In genomic region chr15:101031203-101031602, GRCh38 we compare ENCODE assay signal across 15 cellular contexts.
DNase-seq lines count a peak whose midpoint lies in the region; ATAC-seq, FAIRE-seq and TF ChIP-seq lines count a peak whose summit lies in the region.
"Had no signal": no experiment of that assay in that cellular context is flagged by ENCODE, and none has a peak within 500 bp of the region (broad histone marks: within the 10 kb centered on the region; RNA-seq: fewer than 3 reads in every experiment).

No MANE protein-coding gene starts in this region.

- no peak overlapping the region for H2BK20ac ChIP-seq in H1 (ENCODE audit: low read length)

- no peaks in the 10 kb centered on the region for H4K20me1 ChIP-seq in H1 (replicated peaks in 1 of 2; ENCODE audit: control insufficient read depth in 1 of 2, insufficient read depth in 2 of 2, low read length in 2 of 2)

- H2BK12ac ChIP-seq in H1 (ENCODE audit: low read depth, low read length): no peak overlapping the region

- H3K79me2 ChIP-seq in H1 (ENCODE audit: control insufficient read depth in 1 of 2, insufficient read depth in 2 of 2, low read length in 2 of 2): no peaks in the 10 kb centered on the region

- no peak overlapping the region for H3K4ac ChIP-seq in H1 (replicated peaks; ENCODE audit: insufficient read length, low read depth, low read length)

- CTCF ChIA-PET in H1 (lab: Charles Lee; ENCODE audit: partially characterized antibody): interaction anchor here (1.1 to 2.6 kb wide), 2 partner anchors 12 to 15 kb away, joined by 3 to 10 read pairs; no protein-coding TSS in a partner anchor

- no peak overlapping the region for H2BK120ac ChIP-seq in H1 (replicated peaks; ENCODE audit: low read depth, low read length)

- DNase-seq in ELR (ENCODE audit: low read depth) (peak; percentile 24), NCI-H345 treated with DMSO at 0.1 percent for 48 hours (lab: John Stamatoyannopoulos, UW; ENCODE audit: unreplicated experiment) (peak; percentile 17), H1 (ENCODE audit: low read depth in 1 of 2, low spot score in 2 of 2) (peak in 1 of 2 experiments; percentile 32), lung (ENCODE audit: low spot score) (peak; percentile 24), activated gamma-delta T cell treated with Interleukin-2 at 50 U/mL for 16 hours (no peak)
- DNase-seq: AML-193; Karpas-422; left colon; NCI-H187; stimulated activated CD4-positive, alpha-beta T cell treated with anti-CD3 and anti-CD28 coated beads, Interleukin-1b, Interleukin-23, amount 100 ng/mL, for 48 hours had no signal

- no peak overlapping the region for H3K4me3 ChIP-seq in H1 (ENCODE audit: extremely low read depth in 1 of 4, insufficient read depth in 2 of 4, low read depth in 3 of 4, low read length in 4 of 4)
- H3K4me3 ChIP-seq in lung: no peak overlapping the region
- no peak overlapping the region for H3K4me3 ChIP-seq in gastroesophageal sphincter
- H3K4me3 ChIP-seq: thoracic aorta had no signal

- H3K27me3 ChIP-seq in H1 (replicated peaks in 1 of 4; ENCODE audit: control insufficient read depth in 3 of 4, extremely low read depth in 1 of 4, insufficient read depth in 3 of 4, low read length in 3 of 4) (no peaks in the 10 kb centered on the region; a peak in 1 of 7 replicates), lung (ENCODE audit: control insufficient read depth, insufficient read depth) (no peaks in the 10 kb centered on the region), gastroesophageal sphincter (peaks cover 8% of the 10 kb centered on the region)

- H3K9me3 ChIP-seq in H1 (ENCODE audit: insufficient read depth in 2 of 2, low read depth in 1 of 2, low read length in 1 of 2): no peaks in the 10 kb centered on the region; a peak in 1 of 4 replicates
- peaks cover 0 to 5% of the 10 kb centered on the region in 2 donors for H3K9me3 ChIP-seq in lung (ENCODE audit: control insufficient read depth in 2 of 2, insufficient read depth in 1 of 2, low read length in 1 of 2)
- H3K9me3 ChIP-seq in gastroesophageal sphincter: peaks cover 0 to 19% (median 0%) of the 10 kb centered on the region in 3 donors

- no peak overlapping the region for H2AK5ac ChIP-seq in H1 (ENCODE audit: low read depth, low read length)

- TF ChIP-seq CTCF in H1 (IDR thresholded peaks at IDR 0.05; ENCODE audit: control extremely low read depth in 1 of 3, insufficient read depth in 1 of 3, low read depth in 1 of 3, low read length in 3 of 3): no peak
- TF ChIP-seq CTCF in lung (IDR thresholded peaks at IDR 0.05; ENCODE audit: control extremely low read depth, extremely low read depth): no peak
- no peak for TF ChIP-seq CTCF in gastroesophageal sphincter (IDR thresholded peaks at IDR 0.05)

- TF ChIP-seq EP300 in H1 (IDR thresholded peaks at IDR 0.05; ENCODE audit: borderline replicate concordance in 1 of 2, low read depth in 2 of 2, low read length in 2 of 2) (no peak), gastroesophageal sphincter (IDR thresholded peaks at IDR 0.05) (no peak)

- FAIRE-seq in H1 (lab: Jason Lieb, UNC): no peak

- no peak overlapping the region for H3K4me2 ChIP-seq in H1 (ENCODE audit: insufficient read depth in 1 of 2, low read depth in 2 of 2, low read length in 2 of 2)

- H3K27ac ChIP-seq in H1 (ENCODE audit: low read depth, low read length) (no peak overlapping the region), lung (ENCODE audit: low read depth in 1 of 2, low read length in 1 of 2) (no peak overlapping the region), gastroesophageal sphincter (no peak overlapping the region)
- H3K27ac ChIP-seq: HL-60, thoracic aorta had no signal

- WGBS in H1 (ENCODE audit: extremely low coverage in 1 of 2, insufficient coverage in 1 of 2, insufficient read length in 1 of 2, insufficient replicate concordance in 2 of 2, low coverage in 1 of 2, low lambda C conversion rate in 2 of 2, missing lambda C conversion rate in 1 of 2), 2 experiments: 90% methylated on average over 8 of the region's 8 CpGs; no CpG with 5 or more reads in 1 of the 2 experiments
- 78 to 79% methylated on average over 8 of the region's 8 CpGs for WGBS in lung, 2 donors
- WGBS in gastroesophageal sphincter (ENCODE audit: low coverage in 1 of 2), 2 donors: 88 to 91% methylated on average over 5 to 8 of the region's 8 CpGs

- no peak for TF ChIP-seq RAD21 in H1 (IDR thresholded peaks at IDR 0.05 in 1 of 2, conservative IDR thresholded peaks at IDR 0.05 in 1 of 2; ENCODE audit: low read depth in 2 of 2, low read length in 2 of 2)

- no peak overlapping the region for H3K56ac ChIP-seq in H1 (replicated peaks; ENCODE audit: insufficient read length, low read depth, low read length)

- no peak overlapping the region for H4K8ac ChIP-seq in H1 (ENCODE audit: extremely low read depth, insufficient read depth, low read length)

- no peaks in the 10 kb centered on the region for H3K36me3 ChIP-seq in H1 (ENCODE audit: control insufficient read depth in 2 of 4, insufficient read depth in 4 of 4, low read length in 3 of 4)
- H3K36me3 ChIP-seq in lung (ENCODE audit: control insufficient read depth in 2 of 2, insufficient read depth in 2 of 2, low read length in 2 of 2): peaks cover 0 to 9% of the 10 kb centered on the region in 2 donors
- peaks cover 0 to 49% of the 10 kb centered on the region in 2 donors for H3K36me3 ChIP-seq in gastroesophageal sphincter

- H4K91ac ChIP-seq in H1 (replicated peaks; ENCODE audit: insufficient read length, low read length): no peak overlapping the region

- H3K79me1 ChIP-seq in H1 (ENCODE audit: low read depth, low read length): no peaks in the 10 kb centered on the region

- H3K4me1 ChIP-seq in H1 (replicated peaks in 1 of 4; ENCODE audit: control insufficient read depth in 3 of 4, insufficient read depth in 4 of 4, low read length in 3 of 4): no peaks in the 10 kb centered on the region
- H3K4me1 ChIP-seq in lung (ENCODE audit: control insufficient read depth in 2 of 2, insufficient read depth in 2 of 2, low read length in 2 of 2): peaks cover 5 to 8% of the 10 kb centered on the region in 2 donors
- no peaks in the 10 kb centered on the region for H3K4me1 ChIP-seq in gastroesophageal sphincter

- no peak for TF ChIP-seq POLR2A in H1 (IDR thresholded peaks at IDR 0.05; ENCODE audit: control extremely low read depth in 1 of 2, low read depth in 2 of 2, low read length in 2 of 2)
- no peak for TF ChIP-seq POLR2A in gastroesophageal sphincter (IDR thresholded peaks at IDR 0.05)

- no peak overlapping the region for H2BK5ac ChIP-seq in H1 (ENCODE audit: low read depth, low read length)

- no peak overlapping the region for H4K5ac ChIP-seq in H1 (ENCODE audit: insufficient read length, low read depth, low read length)

- no peak overlapping the region for H3K9ac ChIP-seq in H1 (replicated peaks in 1 of 4; ENCODE audit: extremely low read depth in 1 of 4, low read depth in 3 of 4, low read length in 3 of 4)

- peak overlapping the region; percentile 5 for H3K14ac ChIP-seq in H1 (ENCODE audit: insufficient read length)

- H3K18ac ChIP-seq in H1 (ENCODE audit: extremely low read depth, low read length): no peak overlapping the region

- no peaks in the 10 kb centered on the region for H3K23me2 ChIP-seq in H1 (ENCODE audit: low read depth, low read length)

- no peak overlapping the region for H2AFZ ChIP-seq in H1 (ENCODE audit: low read length)

- POLR2A ChIA-PET in H1 (lab: Charles Lee; ENCODE audit: partially characterized antibody): no interaction called here

- no peak overlapping the region for H2BK15ac ChIP-seq in H1 (ENCODE audit: low read length)

- no peak overlapping the region for H3K23ac ChIP-seq in H1 (ENCODE audit: insufficient read length)

- ATAC-seq in lung (ENCODE audit: insufficient read depth, low FRiP score) (no peak), GM19395 (IDR thresholded peaks at IDR 0.05; ENCODE audit: unreplicated experiment) (no peak), gastroesophageal sphincter (no peak), GM19463 (IDR thresholded peaks at IDR 0.05; ENCODE audit: unreplicated experiment) (no peak)
- ATAC-seq: left colon had no signal

TF ChIP-seq in H1, 55 proteins besides CTCF, POLR2A, EP300 and RAD21:
- TF ChIP-seq RFX5 (IDR thresholded peaks at IDR 0.05; ENCODE audit: borderline replicate concordance, low read depth, low read length) (no peak), POU5F1 (IDR thresholded peaks at IDR 0.05; ENCODE audit: low read depth, low read length) (no peak), GABPA (IDR thresholded peaks at IDR 0.05; ENCODE audit: borderline replicate concordance, insufficient read depth, low read length) (no peak), EGR1 (IDR thresholded peaks at IDR 0.05; ENCODE audit: borderline replicate concordance, low read depth, low read length) (no peak), RBBP5 (IDR thresholded peaks at IDR 0.05; ENCODE audit: borderline replicate concordance, low read depth, low read length) (no peak), HDAC6 (IDR thresholded peaks at IDR 0.05; ENCODE audit: low read depth, low read length) (no peak), ATF3 (IDR thresholded peaks at IDR 0.05; ENCODE audit: insufficient read depth, low read depth, low read length) (no peak), TBP (IDR thresholded peaks at IDR 0.05; ENCODE audit: low read depth, low read length) (no peak), SP2 (IDR thresholded peaks at IDR 0.05; ENCODE audit: low read length) (no peak), BCL11A (IDR thresholded peaks at IDR 0.05; ENCODE audit: low read depth in 2 of 2, low read length in 2 of 2) (no peak), TAF7 (optimal IDR thresholded peaks at IDR 0.05; ENCODE audit: borderline replicate concordance, low read depth, low read length) (no peak), CBX5 (IDR thresholded peaks at IDR 0.05; ENCODE audit: low read depth, low read length) (no peak), MAFK (IDR thresholded peaks at IDR 0.05; ENCODE audit: low read depth, low read length) (no peak), FOSL1 (IDR thresholded peaks at IDR 0.05; ENCODE audit: insufficient read depth, low read depth, low read length) (no peak), SUZ12 (IDR thresholded peaks at IDR 0.05; ENCODE audit: low read length) (no peak), NANOG (IDR thresholded peaks at IDR 0.05; ENCODE audit: insufficient read depth, low read depth, low read length, poor library complexity, severe bottlenecking) (no peak), GTF2F1 (IDR thresholded peaks at IDR 0.05; ENCODE audit: borderline replicate concordance, low read depth, low read length) (no peak), SRF (IDR thresholded peaks at IDR 0.05; ENCODE audit: low read depth, low read length) (no peak), TEAD4 (IDR thresholded peaks at IDR 0.05; ENCODE audit: low read depth, low read length) (no peak), MAX (IDR thresholded peaks at IDR 0.05) (no peak)
